1 cellular context compared by ENCODE assay signal in the genomic region with DNA sequence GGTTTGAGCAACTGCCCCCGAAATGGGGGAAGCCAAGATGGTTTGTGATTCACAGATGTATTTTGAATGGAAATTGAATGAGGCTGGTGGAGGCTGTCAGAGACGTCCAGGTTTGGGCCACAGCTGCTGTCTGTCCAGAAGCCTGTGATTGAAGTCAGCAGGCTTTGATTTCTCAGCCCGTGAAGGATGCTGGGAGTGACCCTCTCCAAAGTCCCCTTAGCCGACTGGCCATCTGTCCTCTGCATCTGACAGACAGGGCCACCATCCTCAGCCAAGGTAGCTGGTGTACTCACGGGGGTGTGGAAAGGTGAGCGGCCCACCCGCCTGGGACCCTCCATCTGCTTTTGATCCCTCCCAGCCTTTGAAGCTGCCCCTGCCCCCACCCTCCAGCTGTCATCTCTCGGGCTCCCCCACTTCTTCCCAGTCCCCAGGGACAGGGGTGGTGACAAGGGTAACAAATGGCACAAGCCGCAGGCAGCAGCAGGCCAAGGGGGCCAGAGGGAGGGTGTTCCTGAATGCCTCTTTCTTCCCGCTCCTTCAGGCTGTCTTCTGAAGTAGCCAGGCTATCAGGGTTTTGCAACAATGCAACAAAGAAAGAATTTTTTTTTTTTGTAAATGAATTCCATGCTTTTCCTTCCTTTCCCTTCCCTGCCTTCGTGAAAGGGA.
TF ChIP-seq lines count a peak whose summit lies in the region.

No MANE protein-coding gene starts in this region.

TF ChIP-seq in H1, 55 proteins besides CTCF, POLR2A, EP300 and RAD21 (continued from another document):
- TF ChIP-seq SIN3A (conservative IDR thresholded peaks at IDR 0.05 in 1 of 2, IDR thresholded peaks at IDR 0.05 in 1 of 2; ENCODE audit: low read depth in 1 of 2, low read length in 2 of 2) (no peak), FOSL1 (IDR thresholded peaks at IDR 0.05; ENCODE audit: insufficient read depth, low read depth, low read length) (no peak), RBBP5 (IDR thresholded peaks at IDR 0.05; ENCODE audit: borderline replicate concordance, low read depth, low read length) (no peak), GABPA (IDR thresholded peaks at IDR 0.05; ENCODE audit: borderline replicate concordance, insufficient read depth, low read length) (no peak), KDM5A (IDR thresholded peaks at IDR 0.05; ENCODE audit: low read length) (no peak), TAF1 (IDR thresholded peaks at IDR 0.05; ENCODE audit: low read depth, low read length) (no peak), PHF8 (conservative IDR thresholded peaks at IDR 0.05; ENCODE audit: low read depth, low read length) (no peak), CBX5 (IDR thresholded peaks at IDR 0.05; ENCODE audit: low read depth, low read length) (no peak), TAF7 (optimal IDR thresholded peaks at IDR 0.05; ENCODE audit: borderline replicate concordance, low read depth, low read length) (no peak), CHD1 (IDR thresholded peaks at IDR 0.05; ENCODE audit: low read depth, low read length) (no peak)
- TF ChIP-seq, protein P1, sequence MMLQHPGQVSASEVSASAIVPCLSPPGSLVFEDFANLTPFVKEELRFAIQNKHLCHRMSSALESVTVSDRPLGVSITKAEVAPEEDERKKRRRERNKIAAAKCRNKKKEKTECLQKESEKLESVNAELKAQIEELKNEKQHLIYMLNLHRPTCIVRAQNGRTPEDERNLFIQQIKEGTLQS (IDR thresholded peaks at IDR 0.05; ENCODE audit: insufficient read depth, low read depth, low read length): no peak
- TF ChIP-seq, protein P2, sequence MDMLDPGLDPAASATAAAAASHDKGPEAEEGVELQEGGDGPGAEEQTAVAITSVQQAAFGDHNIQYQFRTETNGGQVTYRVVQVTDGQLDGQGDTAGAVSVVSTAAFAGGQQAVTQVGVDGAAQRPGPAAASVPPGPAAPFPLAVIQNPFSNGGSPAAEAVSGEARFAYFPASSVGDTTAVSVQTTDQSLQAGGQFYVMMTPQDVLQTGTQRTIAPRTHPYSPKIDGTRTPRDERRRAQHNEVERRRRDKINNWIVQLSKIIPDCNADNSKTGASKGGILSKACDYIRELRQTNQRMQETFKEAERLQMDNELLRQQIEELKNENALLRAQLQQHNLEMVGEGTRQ (IDR thresholded peaks at IDR 0.05; ENCODE audit: low read length): no peak
